In genomic region chr19:11014403-11014911, GRCh38 we compare ENCODE assay signal across 19 cellular contexts. TPM values are rescaled to one million over a fixed set of nuclear protein-coding genes. Genes with fewer than 3 reads are reported as not detected.
DNase-seq lines count a peak whose midpoint lies in the region; ATAC-seq, FAIRE-seq and TF ChIP-seq lines count a peak whose summit lies in the region.
"Had no signal": no experiment of that assay in that cellular context is flagged by ENCODE, and none has a peak within 500 bp of the region (broad histone marks: within the 10 kb centered on the region; RNA-seq: fewer than 3 reads in every experiment).

No MANE protein-coding gene starts in this region.

- CTCF ChIA-PET in WTC11 (lab: Charles Lee), result interaction anchor here (0.6 to 2.8 kb wide), 4 partner anchors 43 to 78 kb away, joined by 3 to 16 read pairs (median 3); no protein-coding TSS in a partner anchor

- peak; percentile 16 for DNase-seq in natural killer cell treated with Interleukin-12 subunit alpha and Interleukin-12 subunit beta and Interleukin-15 and Interleukin-18, amount 100 ng/mL, for 72 hours (ENCODE audit: low spot score)
- DNase-seq in natural killer cell, result no peak
- DNase-seq in WTC11 (ENCODE audit: low spot score), result no peak
- peak; percentile 81 for DNase-seq in iPS-NIHi11 (ENCODE audit: low spot score)
- DNase-seq in type B pancreatic cell (ENCODE audit: extremely low spot score, unreplicated experiment), result no peak
- no peak for DNase-seq in KBM-7
- DNase-seq in frontal cortex (ENCODE audit: low spot score in 2 of 2), result no peak
- DNase-seq: AML-193; CD4-positive, CD25-positive, alpha-beta regulatory T cell; DMS53; NCI-H1417; NCI-H1930; NCI-H2171 treated with DMSO at 0.1 percent for 48 hours; NCI-H510A; SIG-M5 had no signal

- in situ Hi-C loops in KBM-7 (cut with MboI; ENCODE audit: low pct_unique_long_range_greater_than_20kb, low sequenced_read_pairs), result no loop called here

- H3K27ac Mint-ChIP-seq in natural killer cell treated with Interleukin-12 subunit alpha and Interleukin-12 subunit beta and Interleukin-15 and Interleukin-18, amount 100 ng/mL, for 72 hours, result no peak overlapping the region
- no peak overlapping the region for H3K27ac Mint-ChIP-seq in natural killer cell
- peak overlapping the region; percentile 84; the same call in 1 of the 2 replicates for H3K27ac Mint-ChIP-seq in WTC11
- H3K27ac Mint-ChIP-seq in type B pancreatic cell, result peak overlapping the region; percentile 32

- no peaks in the 10 kb centered on the region for H3K9me3 Mint-ChIP-seq in natural killer cell treated with Interleukin-12 subunit alpha and Interleukin-12 subunit beta and Interleukin-15 and Interleukin-18, amount 100 ng/mL, for 72 hours
- H3K9me3 Mint-ChIP-seq in natural killer cell (no peaks in the 10 kb centered on the region), WTC11 (no peaks in the 10 kb centered on the region), type B pancreatic cell (no peaks in the 10 kb centered on the region)
- H3K9me3 Mint-ChIP-seq: CD4-positive, CD25-positive, alpha-beta regulatory T cell had no signal

- H3K4me3 Mint-ChIP-seq in natural killer cell treated with Interleukin-12 subunit alpha and Interleukin-12 subunit beta and Interleukin-15 and Interleukin-18, amount 100 ng/mL, for 72 hours, result no peak overlapping the region
- H3K4me3 Mint-ChIP-seq in natural killer cell, result no peak overlapping the region
- no peak overlapping the region for H3K4me3 Mint-ChIP-seq in WTC11
- no peak overlapping the region for H3K4me3 Mint-ChIP-seq in type B pancreatic cell
- H3K4me3 Mint-ChIP-seq: CD4-positive, CD25-positive, alpha-beta regulatory T cell had no signal

- intact Hi-C loops in natural killer cell (cut with micrococcal nuclease), result no loop called here

- H3K4me1 Mint-ChIP-seq in natural killer cell treated with Interleukin-12 subunit alpha and Interleukin-12 subunit beta and Interleukin-15 and Interleukin-18, amount 100 ng/mL, for 72 hours (ENCODE audit: low read depth in 2 of 2), result peaks cover 0 to 3% of the 10 kb centered on the region in 2 donors
- H3K4me1 Mint-ChIP-seq in natural killer cell (no peaks in the 10 kb centered on the region), WTC11 (no peaks in the 10 kb centered on the region), type B pancreatic cell (ENCODE audit: unreplicated experiment) (no peaks in the 10 kb centered on the region)

- H3K27me3 Mint-ChIP-seq in natural killer cell treated with Interleukin-12 subunit alpha and Interleukin-12 subunit beta and Interleukin-15 and Interleukin-18, amount 100 ng/mL, for 72 hours, result no peaks in the 10 kb centered on the region
- H3K27me3 Mint-ChIP-seq in natural killer cell (ENCODE audit: low read depth in 2 of 2) (no peaks in the 10 kb centered on the region), WTC11 (ENCODE audit: low read depth) (no peaks in the 10 kb centered on the region), type B pancreatic cell (no peaks in the 10 kb centered on the region)
- H3K27me3 Mint-ChIP-seq: CD4-positive, CD25-positive, alpha-beta regulatory T cell had no signal

- no peak for TF ChIP-seq CTCF in natural killer cell (IDR thresholded peaks at IDR 0.05)
- no peak for TF ChIP-seq CTCF in WTC11 (IDR thresholded peaks at IDR 0.05)
- peak; percentile 34 for TF ChIP-seq CTCF in type B pancreatic cell (conservative IDR thresholded peaks at IDR 0.05)

- no peak for FAIRE-seq in frontal cortex (lab: Jason Lieb, UNC)
- FAIRE-seq: GM12878, GM18507, RCC 7860 had no signal

- POLR2A ChIA-PET in WTC11 (lab: Charles Lee), result no interaction called here

- ATAC-seq in natural killer cell treated with Interleukin-12 subunit alpha and Interleukin-12 subunit beta and Interleukin-15 and Interleukin-18, amount 100 ng/mL, for 72 hours, result no peak
- ATAC-seq in natural killer cell, result no peak
- ATAC-seq in WTC11, result peak; percentile 73
- ATAC-seq in HG02981 (IDR thresholded peaks at IDR 0.05; ENCODE audit: unreplicated experiment), result no peak
- ATAC-seq: GM12878 had no signal

- peaks cover 11% of the 10 kb centered on the region for H3K36me3 Mint-ChIP-seq in natural killer cell treated with Interleukin-12 subunit alpha and Interleukin-12 subunit beta and Interleukin-15 and Interleukin-18, amount 100 ng/mL, for 72 hours
- H3K36me3 Mint-ChIP-seq in natural killer cell, result peaks cover 6% of the 10 kb centered on the region
- peaks cover 87% of the 10 kb centered on the region for H3K36me3 Mint-ChIP-seq in WTC11
- H3K36me3 Mint-ChIP-seq in type B pancreatic cell, result peaks cover 38% of the 10 kb centered on the region

TF ChIP-seq in WTC11, 78 proteins besides CTCF, POLR2A, EP300 and RAD21:
- TF ChIP-seq RELA (CRISPR knock-in tag; IDR thresholded peaks at IDR 0.05; ENCODE audit: borderline replicate concordance) (no peak), TCF7 (CRISPR knock-in tag; IDR thresholded peaks at IDR 0.05; ENCODE audit: low read depth) (no peak)

RNA-seq across cellular contexts. Expression of gene SMARCA4, which starts 53.6 kb away (rescaled TPM):
- total RNA-seq in natural killer cell treated with Interleukin-12 subunit alpha and Interleukin-12 subunit beta and Interleukin-15 and Interleukin-18, amount 100 ng/mL, for 72 hours, result 100 to 1,000 TPM; 118 to 175 TPM
- total RNA-seq in natural killer cell, result 10 to 100 TPM; 85.4 to 96.1 (median 93.6) TPM
- 268 to 295 TPM (median 284 TPM) in 3 replicates for total RNA-seq in WTC11 (2021)
- 182 and 244 TPM in 2 replicates for total RNA-seq in type B pancreatic cell (ENCODE audit: low replicate concordance)
- total RNA-seq in frontal cortex, result 85.2 TPM

Comparison
In these comparisons a context has a peak if more than half of its experiments do, and no peak if none do; other contexts are left out.
1. DNase-seq: peak in natural killer cell treated with Interleukin-12 subunit alpha and Interleukin-12 subunit beta and Interleukin-15 and Interleukin-18, amount 100 ng/mL, for 72 hours (single experiment) and iPS-NIHi11 (single experiment); none in natural killer cell (single experiment), WTC11 (single experiment), type B pancreatic cell (single experiment), KBM-7 (single experiment) and frontal cortex (0 of 2).
2. H3K27ac Mint-ChIP-seq: peak in WTC11 (single experiment) and type B pancreatic cell (single experiment); none in natural killer cell treated with Interleukin-12 subunit alpha and Interleukin-12 subunit beta and Interleukin-15 and Interleukin-18, amount 100 ng/mL, for 72 hours (0 of 2) and natural killer cell (0 of 2).